ENCODE assay signal across 23 cellular contexts in genomic region chr13:68608147-68608546, GRCh38.
"Had no signal": no experiment of that assay in that cellular context is flagged by ENCODE, and none has a peak within 500 bp of the region (broad histone marks: within the 10 kb centered on the region; RNA-seq: fewer than 3 reads in every experiment).

No MANE protein-coding gene starts in this region.

- H3K4me3 ChIP-seq: cardiac muscle cell, gastroesophageal sphincter, heart left ventricle, pancreas, psoas muscle, thyroid gland, upper lobe of right lung had no signal

- H3K9me3 ChIP-seq: gastroesophageal sphincter, pancreas, psoas muscle, thyroid gland, upper lobe of right lung had no signal

- H3K36me3 Mint-ChIP-seq: activated naive CD4-positive, alpha-beta T cell treated with anti-CD3 and anti-CD28 coated beads, Interleukin-2, amount 50 U/mL, for 72 hours had no signal

- H3K27ac ChIP-seq: cardiac muscle cell, epithelial cell of prostate, gastroesophageal sphincter, heart left ventricle, pancreas, psoas muscle, thyroid gland, upper lobe of right lung, WERI-Rb-1 had no signal

- DNase-seq: activated CD4-positive, alpha-beta T cell treated with anti-CD3 and anti-CD28 coated beads for 1 hour; activated CD4-positive, alpha-beta T cell treated with anti-CD3 and anti-CD28 coated beads, Interleukin-2, amount 50 U/mL, for 1 hour; activated CD8-positive, alpha-beta T cell treated with anti-CD3 and anti-CD28 coated beads, Interleukin-2, amount 10 ng/mL, durations not matched to agents 7 days and 5 days; activated gamma-delta T cell treated with Interleukin-2 at 50 U/mL for 16 hours; activated T-cell treated with anti-CD3 and anti-CD28 coated beads, Interleukin-2, amount 50 U/mL, for 1 hour; cortex of kidney; heart left ventricle; left cardiac atrium; midbrain; pancreas; psoas muscle; right cardiac atrium; stimulated activated CD4-positive, alpha-beta T cell treated with anti-CD3 and anti-CD28 coated beads, Interleukin-4, amount 100 ng/mL, for 24 hours; stimulated activated naive CD8-positive, alpha-beta T cell treated with anti-CD3 and anti-CD28 coated beads, Interleukin-15, Interleukin-2, amounts not matched to agents 100 U/mL and 50 U/mL, for 24 hours; thyroid gland; upper lobe of right lung; WERI-Rb-1 had no signal

- ATAC-seq: activated CD8-positive, alpha-beta T cell treated with anti-CD3 and anti-CD28 coated beads, Interleukin-2, amount 10 ng/mL, durations not matched to agents 7 days and 5 days; activated naive CD4-positive, alpha-beta T cell treated with anti-CD3 and anti-CD28 coated beads, Interleukin-2, amount 50 U/mL, for 72 hours; gastroesophageal sphincter; heart left ventricle; left cardiac atrium; natural killer cell treated with Interleukin-12 subunit alpha and Interleukin-12 subunit beta and Interleukin-15 and Interleukin-18, amount 100 ng/mL, for 72 hours; pancreas; psoas muscle; right cardiac atrium; stimulated activated naive CD8-positive, alpha-beta T cell treated with anti-CD3 and anti-CD28 coated beads, Interleukin-15, Interleukin-2, amounts not matched to agents 100 U/mL and 50 U/mL, for 24 hours; upper lobe of right lung had no signal

- H3K4me1 ChIP-seq: gastroesophageal sphincter, heart left ventricle, pancreas, psoas muscle, thyroid gland, upper lobe of right lung had no signal

- H3K27ac Mint-ChIP-seq: activated CD8-positive, alpha-beta T cell treated with anti-CD3 and anti-CD28 coated beads, Interleukin-2, amount 10 ng/mL, durations not matched to agents 7 days and 5 days; activated naive CD4-positive, alpha-beta T cell treated with anti-CD3 and anti-CD28 coated beads, Interleukin-2, amount 50 U/mL, for 72 hours; natural killer cell treated with Interleukin-12 subunit alpha and Interleukin-12 subunit beta and Interleukin-15 and Interleukin-18, amount 100 ng/mL, for 72 hours; T-helper 2 cell treated with Interferon-gamma antibody and Interleukin-4, amounts not matched to agents 5 μg/mL and 100 μg/mL, for 36 hours had no signal

- H3K27me3 Mint-ChIP-seq: natural killer cell treated with Interleukin-12 subunit alpha and Interleukin-12 subunit beta and Interleukin-15 and Interleukin-18, amount 100 ng/mL, for 72 hours had no signal

- H3K27me3 ChIP-seq: cardiac muscle cell, gastroesophageal sphincter, heart left ventricle, thyroid gland, upper lobe of right lung had no signal

- H3K36me3 ChIP-seq: cardiac muscle cell, gastroesophageal sphincter, heart left ventricle, pancreas, thyroid gland, upper lobe of right lung, WERI-Rb-1 had no signal

- H3K4me3 Mint-ChIP-seq: activated CD8-positive, alpha-beta T cell treated with anti-CD3 and anti-CD28 coated beads, Interleukin-2, amount 10 ng/mL, durations not matched to agents 7 days and 5 days; natural killer cell treated with Interleukin-12 subunit alpha and Interleukin-12 subunit beta and Interleukin-15 and Interleukin-18, amount 100 ng/mL, for 72 hours; T-helper 2 cell treated with Interferon-gamma antibody and Interleukin-4, amounts not matched to agents 5 μg/mL and 100 μg/mL, for 36 hours had no signal
